ENCODE assay signal across 8 cellular contexts in genomic region chr12:53268637-53269562, GRCh38. TPM values are rescaled to one million over a fixed set of nuclear protein-coding genes. Genes with fewer than 3 reads are reported as not detected.
DNase-seq lines count a peak whose midpoint lies in the region; FAIRE-seq and TF ChIP-seq lines count a peak whose summit lies in the region.

No MANE protein-coding gene starts in this region.

- no peak for FAIRE-seq in H1 (lab: Jason Lieb, UNC)

- H3K4me2 ChIP-seq in Loucy (ENCODE audit: low read depth, low read length, poor library complexity, severe bottlenecking) = peak overlapping the region; percentile 90
- H3K4me2 ChIP-seq in H1 (ENCODE audit: insufficient read depth in 1 of 2, low read depth in 2 of 2, low read length in 2 of 2) = peak overlapping the region; percentile 78 to 79

- H3K4ac ChIP-seq in H1 (replicated peaks; ENCODE audit: insufficient read length, low read depth, low read length) = no peak overlapping the region

- H2AFZ ChIP-seq in Loucy (ENCODE audit: low read length) = peak overlapping the region; percentile 97
- H2AFZ ChIP-seq in H1 (ENCODE audit: low read length) = no peak overlapping the region; the same call in 1 of the 2 replicates

- no peak overlapping the region for H2BK15ac ChIP-seq in H1 (ENCODE audit: low read length)

- POLR2A ChIA-PET in H1 (lab: Charles Lee; ENCODE audit: partially characterized antibody) = interaction anchor here (0.6 to 9.3 kb wide), 18 partner anchors 9 to 191 kb away, joined by 3 to 113 read pairs (median 6); partner anchors contain the start of genes AAAS and PFDN5

- no peak overlapping the region for H2AK5ac ChIP-seq in H1 (ENCODE audit: low read depth, low read length)

- H3K9me2 ChIP-seq in Loucy (replicated peaks; ENCODE audit: low read depth, low read length) = no peaks in the 10 kb centered on the region

- no peak overlapping the region for H3K18ac ChIP-seq in H1 (ENCODE audit: extremely low read depth, low read length)

- H4K20me1 ChIP-seq in Loucy (ENCODE audit: insufficient read depth, low read length, poor library complexity, severe bottlenecking) (no peaks in the 10 kb centered on the region), H1 (replicated peaks in 1 of 2; ENCODE audit: control insufficient read depth in 1 of 2, insufficient read depth in 2 of 2, low read length in 2 of 2) (peaks cover 3 to 4% of the 10 kb centered on the region in 2 experiments)

- no peak overlapping the region for H3K23ac ChIP-seq in H1 (ENCODE audit: insufficient read length)

- H3K23me2 ChIP-seq in H1 (ENCODE audit: low read depth, low read length) = peaks cover 5% of the 10 kb centered on the region; the same call in 1 of the 2 replicates

- H3K4me3 ChIP-seq in Loucy (ENCODE audit: low read length, poor library complexity, severe bottlenecking) (peak overlapping the region; percentile 90), H1 (ENCODE audit: extremely low read depth in 1 of 4, insufficient read depth in 2 of 4, low read depth in 3 of 4, low read length in 4 of 4) (peak overlapping the region; percentile 82 to 97 (median 90)), neutrophil (ENCODE audit: low read depth in 1 of 2, low read length in 1 of 2) (peak overlapping the region; percentile 83 to 84)

- H3K9ac ChIP-seq in Loucy (ENCODE audit: low read depth, low read length, poor library complexity, severe bottlenecking) (peak overlapping the region; percentile 93), H1 (replicated peaks in 1 of 4; ENCODE audit: extremely low read depth in 1 of 4, low read depth in 3 of 4, low read length in 3 of 4) (peak overlapping the region; percentile 67 to 77 (median 72); a peak in 5 of 7 replicates)

- no peak overlapping the region for H3K56ac ChIP-seq in H1 (replicated peaks; ENCODE audit: insufficient read length, low read depth, low read length)

- H3K36me3 ChIP-seq in Loucy (ENCODE audit: insufficient read depth, low read length) (no peaks in the 10 kb centered on the region), H1 (ENCODE audit: control insufficient read depth in 2 of 4, insufficient read depth in 4 of 4, low read length in 3 of 4) (peaks cover 6 to 18% (median 12%) of the 10 kb centered on the region in 4 experiments; a peak in 5 of 8 replicates), neutrophil (no peaks in the 10 kb centered on the region)

- H3K9me3 ChIP-seq in Loucy (ENCODE audit: insufficient read depth, low read depth, low read length) (no peaks in the 10 kb centered on the region), H1 (ENCODE audit: insufficient read depth in 2 of 2, low read depth in 1 of 2, low read length in 1 of 2) (no peaks in the 10 kb centered on the region), neutrophil (no peaks in the 10 kb centered on the region)

- TF ChIP-seq RAD21 in H1 (IDR thresholded peaks at IDR 0.05 in 1 of 2, conservative IDR thresholded peaks at IDR 0.05 in 1 of 2; ENCODE audit: low read depth in 2 of 2, low read length in 2 of 2) = no peak

- WGBS in H1 (ENCODE audit: extremely low coverage in 1 of 2, insufficient coverage in 1 of 2, insufficient read length in 1 of 2, insufficient replicate concordance in 2 of 2, low coverage in 1 of 2, low lambda C conversion rate in 2 of 2, missing lambda C conversion rate in 1 of 2), 2 experiments = 75% methylated on average over 20 of the region's 20 CpGs; no CpG with 5 or more reads in 1 of the 2 experiments

- no peak overlapping the region for H2BK120ac ChIP-seq in H1 (replicated peaks; ENCODE audit: low read depth, low read length)

- no peak overlapping the region for H2BK20ac ChIP-seq in H1 (ENCODE audit: low read length)

- H3K27ac ChIP-seq in H1 (ENCODE audit: low read depth, low read length) (no peak overlapping the region), neutrophil (no peak overlapping the region)

- H3K27me3 ChIP-seq in Loucy (ENCODE audit: insufficient read depth, low read length, poor library complexity, severe bottlenecking) = no peaks in the 10 kb centered on the region
- H3K27me3 ChIP-seq in H1 (replicated peaks in 1 of 4; ENCODE audit: control insufficient read depth in 3 of 4, extremely low read depth in 1 of 4, insufficient read depth in 3 of 4, low read length in 3 of 4) = peaks cover 0 to 2% (median 0%) of the 10 kb centered on the region in 4 experiments; a peak in 1 of 7 replicates
- H3K27me3 ChIP-seq in neutrophil = no peaks in the 10 kb centered on the region

- no peak overlapping the region for H4K91ac ChIP-seq in H1 (replicated peaks; ENCODE audit: insufficient read length, low read length)

- H3K79me1 ChIP-seq in H1 (ENCODE audit: low read depth, low read length) = peaks cover 16% of the 10 kb centered on the region

- 0 out of 2 replicates have a peak overlapping the region, but pooled peaks have one; percentile 76 for H2BK5ac ChIP-seq in H1 (ENCODE audit: low read depth, low read length)

- CTCF ChIA-PET in H1 (lab: Charles Lee; ENCODE audit: partially characterized antibody) = interaction anchor here (0.7 to 23.0 kb wide), 20 partner anchors 10 to 204 kb away, joined by 3 to 654 read pairs (median 8); partner anchors contain the start of genes AAAS, MYG1 and RARG

- H3K4me1 ChIP-seq in Loucy (ENCODE audit: insufficient read depth, low read length, poor library complexity, severe bottlenecking) (peaks cover 28% of the 10 kb centered on the region), H1 (replicated peaks in 1 of 4; ENCODE audit: control insufficient read depth in 3 of 4, insufficient read depth in 4 of 4, low read length in 3 of 4) (peaks cover 3 to 11% (median 5%) of the 10 kb centered on the region in 4 experiments; a peak in 5 of 7 replicates), neutrophil (ENCODE audit: control insufficient read depth in 1 of 2, insufficient read depth in 1 of 2, low read depth in 1 of 2, low read length in 1 of 2) (peaks cover 19 to 30% of the 10 kb centered on the region in 2 experiments)

- no peak overlapping the region for H2BK12ac ChIP-seq in H1 (ENCODE audit: low read depth, low read length)

- DNase-seq in ELR (ENCODE audit: low read depth) (peak; percentile 17), H1 (ENCODE audit: low read depth in 1 of 2, low spot score in 2 of 2) (no peak), DMS153 treated with DMSO at 0.1 percent for 48 hours (lab: John Stamatoyannopoulos, UW; ENCODE audit: unreplicated experiment) (no peak), HuH-7 (ENCODE audit: low spot score) (no peak), inferior parietal cortex (ENCODE audit: extremely low spot score) (no peak)
- DNase-seq in stimulated activated CD8-positive, alpha-beta memory T cell treated with anti-CD3 and anti-CD28 coated beads, Interleukin-4, amount 100 ng/mL, for 48 hours = no peak

- H3K79me2 ChIP-seq in Loucy (ENCODE audit: insufficient read depth, low read length) = peaks cover 48% of the 10 kb centered on the region
- H3K79me2 ChIP-seq in H1 (ENCODE audit: control insufficient read depth in 1 of 2, insufficient read depth in 2 of 2, low read length in 2 of 2) = peaks cover 0 to 17% of the 10 kb centered on the region in 2 experiments; a peak in 2 of 4 replicates

- H4K5ac ChIP-seq in H1 (ENCODE audit: insufficient read length, low read depth, low read length) = no peak overlapping the region

- TF ChIP-seq CTCF in Loucy (conservative IDR thresholded peaks at IDR 0.05; ENCODE audit: low read length) (no peak), H1 (IDR thresholded peaks at IDR 0.05; ENCODE audit: control extremely low read depth in 1 of 3, insufficient read depth in 1 of 3, low read depth in 1 of 3, low read length in 3 of 3) (no peak), neutrophil (IDR thresholded peaks at IDR 0.05) (no peak)

- no peak for TF ChIP-seq EP300 in H1 (IDR thresholded peaks at IDR 0.05; ENCODE audit: borderline replicate concordance in 1 of 2, low read depth in 2 of 2, low read length in 2 of 2)

- H3K14ac ChIP-seq in H1 (ENCODE audit: insufficient read length) = no peak overlapping the region

- TF ChIP-seq POLR2A in H1 (IDR thresholded peaks at IDR 0.05; ENCODE audit: control extremely low read depth in 1 of 2, low read depth in 2 of 2, low read length in 2 of 2) = no peak

- H3F3A ChIP-seq in Loucy (ENCODE audit: low read depth) = no peaks in the 10 kb centered on the region

- no peak overlapping the region for H4K8ac ChIP-seq in H1 (ENCODE audit: extremely low read depth, insufficient read depth, low read length)

RNA-seq across cellular contexts. Expression of gene ESPL1, which starts 0.8 kb away (rescaled TPM):
- total RNA-seq in H1 (2021; fragmentation: NEBNext Ultra II Directional; extraction: Animal tissue kit (Norgen Biotek cat#: 25700)) = 47.0 and 52.7 TPM in 2 replicates
- 31.8 and 49.6 TPM in 2 replicates for polyA plus RNA-seq in H1 (2011; rRNA removed)
- 19.1 TPM for polyA plus RNA-seq in H1 (2011; cell fraction: cytosol; rRNA removed)
- 85.9 TPM for polyA plus RNA-seq in H1 (2011; cell fraction: nucleus; rRNA removed)
- polyA plus RNA-seq in H1 (2012, experiment 1 of 2) = 26.9 to 39.1 TPM (median 30.7 TPM) in 4 replicates
- 33.7 TPM for polyA plus RNA-seq in H1 (2012, experiment 2 of 2)
- 21.7 TPM for polyA plus RNA-seq in H1 (2013, experiment 1 of 2)
- 15.1 TPM for polyA plus RNA-seq in H1 (2013, experiment 2 of 2)
- 66.7 and 78.4 TPM in 2 replicates for polyA minus RNA-seq in H1 (2011; rRNA and poly(A)+ RNA removed)
- 20.3 TPM for polyA minus RNA-seq in H1 (2011; cell fraction: cytosol; rRNA and poly(A)+ RNA removed)
- polyA minus RNA-seq in H1 (2011; cell fraction: nucleus; rRNA and poly(A)+ RNA removed) = 39.1 TPM

RNA-seq across cellular contexts. Expression of gene PFDN5, which starts 26.4 kb away (rescaled TPM):
- 265 and 290 TPM in 2 replicates for total RNA-seq in H1 (2021; fragmentation: NEBNext Ultra II Directional; extraction: Animal tissue kit (Norgen Biotek cat#: 25700))
- 339 and 630 TPM in 2 replicates for polyA plus RNA-seq in H1 (2011; rRNA removed)
- 592 TPM for polyA plus RNA-seq in H1 (2011; cell fraction: cytosol; rRNA removed)
- polyA plus RNA-seq in H1 (2011; cell fraction: nucleus; rRNA removed) = 261 TPM
- polyA plus RNA-seq in H1 (2012, experiment 1 of 2) = 512 to 579 TPM (median 537 TPM) in 4 replicates
- polyA plus RNA-seq in H1 (2012, experiment 2 of 2) = 520 TPM
- 287 TPM for polyA plus RNA-seq in H1 (2013, experiment 1 of 2)
- polyA plus RNA-seq in H1 (2013, experiment 2 of 2) = 287 TPM
- 146 and 213 TPM in 2 replicates for polyA minus RNA-seq in H1 (2011; rRNA and poly(A)+ RNA removed)
- 69.1 TPM for polyA minus RNA-seq in H1 (2011; cell fraction: cytosol; rRNA and poly(A)+ RNA removed)
- polyA minus RNA-seq in H1 (2011; cell fraction: nucleus; rRNA and poly(A)+ RNA removed) = 150 TPM

RNA-seq across cellular contexts. Expression of gene MYG1, which starts 30.6 kb away (rescaled TPM):
- 77.1 and 83.3 TPM in 2 replicates for total RNA-seq in H1 (2021; fragmentation: NEBNext Ultra II Directional; extraction: Animal tissue kit (Norgen Biotek cat#: 25700))
- polyA plus RNA-seq in H1 (2011; rRNA removed) = 104 and 117 TPM in 2 replicates
- 111 TPM for polyA plus RNA-seq in H1 (2011; cell fraction: cytosol; rRNA removed)
- 81.8 TPM for polyA plus RNA-seq in H1 (2011; cell fraction: nucleus; rRNA removed)
- 59.1 to 112 TPM (median 97.9 TPM) in 4 replicates for polyA plus RNA-seq in H1 (2012, experiment 1 of 2)
- 132 TPM for polyA plus RNA-seq in H1 (2012, experiment 2 of 2)
- 80.4 TPM for polyA plus RNA-seq in H1 (2013, experiment 1 of 2)
- 83.6 TPM for polyA plus RNA-seq in H1 (2013, experiment 2 of 2)
- polyA minus RNA-seq in H1 (2011; rRNA and poly(A)+ RNA removed) = 52.0 and 52.2 TPM in 2 replicates
- 47.0 TPM for polyA minus RNA-seq in H1 (2011; cell fraction: cytosol; rRNA and poly(A)+ RNA removed)
- 26.4 TPM for polyA minus RNA-seq in H1 (2011; cell fraction: nucleus; rRNA and poly(A)+ RNA removed)

RNA-seq across cellular contexts. Expression of gene RARG, which starts 36.9 kb away (rescaled TPM):
- 68.6 and 68.9 TPM in 2 replicates for total RNA-seq in H1 (2021; fragmentation: NEBNext Ultra II Directional; extraction: Animal tissue kit (Norgen Biotek cat#: 25700))
- polyA plus RNA-seq in H1 (2011; rRNA removed) = 68.6 and 84.2 TPM in 2 replicates
- polyA plus RNA-seq in H1 (2011; cell fraction: cytosol; rRNA removed) = 68.7 TPM
- 145 TPM for polyA plus RNA-seq in H1 (2011; cell fraction: nucleus; rRNA removed)
- polyA plus RNA-seq in H1 (2012, experiment 1 of 2) = 66.2 to 80.8 TPM (median 70.6 TPM) in 4 replicates
- polyA plus RNA-seq in H1 (2012, experiment 2 of 2) = 66.9 TPM
- polyA plus RNA-seq in H1 (2013, experiment 1 of 2) = 37.2 TPM
- 34.6 TPM for polyA plus RNA-seq in H1 (2013, experiment 2 of 2)
- 40.1 and 58.9 TPM in 2 replicates for polyA minus RNA-seq in H1 (2011; rRNA and poly(A)+ RNA removed)
- polyA minus RNA-seq in H1 (2011; cell fraction: cytosol; rRNA and poly(A)+ RNA removed) = 38.5 TPM
- polyA minus RNA-seq in H1 (2011; cell fraction: nucleus; rRNA and poly(A)+ RNA removed) = 31.3 TPM

RNA-seq across cellular contexts. Expression of gene AAAS, which starts 52.5 kb away (rescaled TPM):
- total RNA-seq in H1 (2021; fragmentation: NEBNext Ultra II Directional; extraction: Animal tissue kit (Norgen Biotek cat#: 25700)) = 66.1 and 68.2 TPM in 2 replicates
- 97.6 and 126 TPM in 2 replicates for polyA plus RNA-seq in H1 (2011; rRNA removed)
- polyA plus RNA-seq in H1 (2011; cell fraction: cytosol; rRNA removed) = 90.7 TPM
- polyA plus RNA-seq in H1 (2011; cell fraction: nucleus; rRNA removed) = 257 TPM
- 73.7 to 86.9 TPM (median 80.7 TPM) in 4 replicates for polyA plus RNA-seq in H1 (2012, experiment 1 of 2)
- polyA plus RNA-seq in H1 (2012, experiment 2 of 2) = 105 TPM
- polyA plus RNA-seq in H1 (2013, experiment 1 of 2) = 49.6 TPM
- polyA plus RNA-seq in H1 (2013, experiment 2 of 2) = 48.5 TPM
- 89.5 and 96.8 TPM in 2 replicates for polyA minus RNA-seq in H1 (2011; rRNA and poly(A)+ RNA removed)
- 52.4 TPM for polyA minus RNA-seq in H1 (2011; cell fraction: cytosol; rRNA and poly(A)+ RNA removed)
- 69.1 TPM for polyA minus RNA-seq in H1 (2011; cell fraction: nucleus; rRNA and poly(A)+ RNA removed)
